Comparison of ENCODE assay signal across 22 cellular contexts in the genomic region with DNA sequence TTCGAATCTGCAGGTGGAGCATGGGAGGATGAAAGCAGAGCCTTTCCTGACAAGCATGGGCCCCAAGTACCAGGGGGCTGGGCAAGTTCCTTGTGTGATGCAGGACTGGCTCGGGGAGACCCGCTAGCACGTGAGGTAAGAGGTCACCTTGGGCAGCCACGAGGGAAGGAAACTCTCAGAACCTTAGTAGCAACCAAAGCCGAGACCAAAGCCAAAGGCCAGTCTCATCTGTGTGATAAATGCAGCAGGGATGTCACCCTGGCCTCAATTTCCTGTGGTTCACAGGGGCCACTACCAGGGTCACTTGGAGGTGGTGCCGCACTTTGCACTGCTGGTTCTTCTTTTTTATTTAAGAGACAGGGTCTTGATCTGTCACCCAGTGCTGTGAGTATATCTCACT. TPM values are rescaled to one million over a fixed set of nuclear protein-coding genes. Genes with fewer than 3 reads are reported as not detected.
DNase-seq lines count a peak whose midpoint lies in the region; ATAC-seq and TF ChIP-seq lines count a peak whose summit lies in the region.
"Had no signal": no experiment of that assay in that cellular context is flagged by ENCODE, and none has a peak within 500 bp of the region (broad histone marks: within the 10 kb centered on the region; RNA-seq: fewer than 3 reads in every experiment).

No MANE protein-coding gene starts in this region.

- H3K9me3 Mint-ChIP-seq in activated T-cell treated with anti-CD3 and anti-CD28 coated beads, Interleukin-2, amount 50 U/mL, for 72 hours: no peaks in the 10 kb centered on the region
- H3K9me3 Mint-ChIP-seq in activated naive CD8-positive, alpha-beta T cell treated with anti-CD3 and anti-CD28 coated beads, Interleukin-2, amount 50 U/mL, for 24 hours: no peaks in the 10 kb centered on the region

- H3K4me3 Mint-ChIP-seq in activated T-cell treated with anti-CD3 and anti-CD28 coated beads, Interleukin-2, amount 50 U/mL, for 72 hours: peak overlapping the region; percentile 62 to 70
- H3K4me3 Mint-ChIP-seq in activated naive CD8-positive, alpha-beta T cell treated with anti-CD3 and anti-CD28 coated beads, Interleukin-2, amount 50 U/mL, for 24 hours: no peak overlapping the region

- peak overlapping the region; percentile 32 for H3K27ac ChIP-seq in thymus (ENCODE audit: low read depth)
- H3K27ac ChIP-seq: ascending aorta, right atrium auricular region, tibial artery, WERI-Rb-1 had no signal

- peaks cover 15% of the 10 kb centered on the region for H3K4me1 ChIP-seq in thymus (ENCODE audit: control insufficient read depth, insufficient read depth, low read length)
- H3K4me1 ChIP-seq: ascending aorta had no signal

- no peak for TF ChIP-seq POLR2A in erythroblast (IDR thresholded peaks at IDR 0.05; ENCODE audit: low read length)

- peaks cover 61% of the 10 kb centered on the region for H3K36me3 ChIP-seq in thymus (ENCODE audit: control insufficient read depth, insufficient read depth)

- peaks cover 14 to 24% of the 10 kb centered on the region in 2 donors for H3K36me3 Mint-ChIP-seq in activated T-cell treated with anti-CD3 and anti-CD28 coated beads, Interleukin-2, amount 50 U/mL, for 72 hours (ENCODE audit: insufficient read depth in 2 of 2)
- peaks cover 22% of the 10 kb centered on the region for H3K36me3 Mint-ChIP-seq in activated naive CD8-positive, alpha-beta T cell treated with anti-CD3 and anti-CD28 coated beads, Interleukin-2, amount 50 U/mL, for 24 hours (ENCODE audit: low read depth)

- H3K27ac Mint-ChIP-seq in activated T-cell treated with anti-CD3 and anti-CD28 coated beads, Interleukin-2, amount 50 U/mL, for 72 hours: peak overlapping the region; percentile 73
- H3K27ac Mint-ChIP-seq in activated naive CD8-positive, alpha-beta T cell treated with anti-CD3 and anti-CD28 coated beads, Interleukin-2, amount 50 U/mL, for 24 hours: peak overlapping the region; percentile 74

- H3K9me3 ChIP-seq in thymus (ENCODE audit: control insufficient read depth): no peaks in the 10 kb centered on the region
- H3K9me3 ChIP-seq: ascending aorta, right atrium auricular region, tibial artery had no signal

- no peak for DNase-seq in activated T-cell treated with anti-CD3 and anti-CD28 coated beads, Interleukin-2, amount 50 U/mL, for 72 hours
- DNase-seq in activated T-cell treated with anti-CD3 and anti-CD28 coated beads for 4 hours (no peak), SKM-1 (lab: John Stamatoyannopoulos, UW; ENCODE audit: unreplicated experiment) (peak; percentile 79), erythroblast (lab: John Stamatoyannopoulos, UW) (no peak), dedifferentiated amniotic fluid mesenchymal stem cell (ENCODE audit: extremely low spot score) (no peak)
- DNase-seq in activated naive CD8-positive, alpha-beta T cell treated with anti-CD3 and anti-CD28 coated beads, Interleukin-2, amount 50 U/mL, for 24 hours: peak; percentile 12
- DNase-seq: DMS153, glutamatergic neuron, GOT3, mesendoderm, NCI-H1105 treated with DMSO at 0.1 percent for 48 hours, NCI-H2227 treated with DMSO at 0.1 percent for 48 hours, OCI-M1, tibial artery, WERI-Rb-1 had no signal

- H3K4me1 Mint-ChIP-seq in activated T-cell treated with anti-CD3 and anti-CD28 coated beads, Interleukin-2, amount 50 U/mL, for 72 hours (ENCODE audit: low read depth): peaks cover 33% of the 10 kb centered on the region
- peaks cover 23% of the 10 kb centered on the region for H3K4me1 Mint-ChIP-seq in activated naive CD8-positive, alpha-beta T cell treated with anti-CD3 and anti-CD28 coated beads, Interleukin-2, amount 50 U/mL, for 24 hours

- no peaks in the 10 kb centered on the region for H3K27me3 ChIP-seq in thymus (ENCODE audit: control insufficient read depth, insufficient read depth)
- H3K27me3 ChIP-seq: ascending aorta, right atrium auricular region, tibial artery had no signal

- 85% methylated on average over 7 of the region's 7 CpGs for WGBS in thymus

- H3K27me3 Mint-ChIP-seq in activated T-cell treated with anti-CD3 and anti-CD28 coated beads, Interleukin-2, amount 50 U/mL, for 72 hours (ENCODE audit: low read depth): no peaks in the 10 kb centered on the region
- no peaks in the 10 kb centered on the region for H3K27me3 Mint-ChIP-seq in activated naive CD8-positive, alpha-beta T cell treated with anti-CD3 and anti-CD28 coated beads, Interleukin-2, amount 50 U/mL, for 24 hours

- no peak overlapping the region for H3K4me3 ChIP-seq in thymus (ENCODE audit: low read length)
- H3K4me3 ChIP-seq: ascending aorta, right atrium auricular region, tibial artery had no signal

- ATAC-seq in activated T-cell treated with anti-CD3 and anti-CD28 coated beads, Interleukin-2, amount 50 U/mL, for 72 hours (replicated peaks in 1 of 2): peak; percentile 9 to 17
- ATAC-seq in activated naive CD8-positive, alpha-beta T cell treated with anti-CD3 and anti-CD28 coated beads, Interleukin-2, amount 50 U/mL, for 24 hours: no peak
- no peak for ATAC-seq in HG02610 (IDR thresholded peaks at IDR 0.05; ENCODE audit: unreplicated experiment)
- ATAC-seq: esophagus mucosa, HepG2 had no signal

RNA-seq across cellular contexts. Expression of a gene that starts 39.5 kb away (rescaled TPM):
- total RNA-seq in activated T-cell treated with anti-CD3 and anti-CD28 coated beads, Interleukin-2, amount 50 U/mL, for 72 hours: not detected
- not detected for polyA plus RNA-seq in thymus
- total RNA-seq: ascending aorta, esophagus mucosa, HepG2, right atrium auricular region, SK-MEL-5 had no signal
- polyA plus RNA-seq: HepG2 had no signal

RNA-seq across cellular contexts. Expression of a gene that starts 53.8 kb away (rescaled TPM):
- total RNA-seq in activated T-cell treated with anti-CD3 and anti-CD28 coated beads, Interleukin-2, amount 50 U/mL, for 72 hours: 10 to 100 TPM; 19.2 to 29.7 TPM
- polyA plus RNA-seq in thymus: 24.7 TPM

Comparison
In these comparisons a context has a peak if more than half of its experiments do, and no peak if none do; other contexts are left out.
1. ATAC-seq: peak in activated T-cell treated with anti-CD3 and anti-CD28 coated beads, Interleukin-2, amount 50 U/mL, for 72 hours (2 of 2); none in activated naive CD8-positive, alpha-beta T cell treated with anti-CD3 and anti-CD28 coated beads, Interleukin-2, amount 50 U/mL, for 24 hours (single experiment) and HG02610 (single experiment).
2. DNase-seq: peak in SKM-1 (single experiment) and activated naive CD8-positive, alpha-beta T cell treated with anti-CD3 and anti-CD28 coated beads, Interleukin-2, amount 50 U/mL, for 24 hours (single experiment); none in activated T-cell treated with anti-CD3 and anti-CD28 coated beads, Interleukin-2, amount 50 U/mL, for 72 hours (0 of 2), activated T-cell treated with anti-CD3 and anti-CD28 coated beads for 4 hours (single experiment), erythroblast (0 of 2) and dedifferentiated amniotic fluid mesenchymal stem cell (single experiment).